Comparison of ENCODE assay signal across 7 cellular contexts in genomic region chr7:40717242-40717641, GRCh38.
DNase-seq lines count a peak whose midpoint lies in the region; ATAC-seq and TF ChIP-seq lines count a peak whose summit lies in the region.

No MANE protein-coding gene starts in this region.

- no peak overlapping the region for H3K4me3 ChIP-seq in body of pancreas

- POLR2A ChIA-PET in naive thymus-derived CD8-positive, alpha-beta T cell (lab: Charles Lee): no interaction called here

- no peaks in the 10 kb centered on the region for H3K27me3 Mint-ChIP-seq in HFFc6 (ENCODE audit: insufficient read depth)
- peaks cover 0 to 10% (median 0%) of the 10 kb centered on the region in 5 donors for H3K27me3 Mint-ChIP-seq in naive thymus-derived CD8-positive, alpha-beta T cell

- no peaks in the 10 kb centered on the region for H3K27me3 ChIP-seq in body of pancreas

- intact Hi-C loops in body of pancreas (cut with DNase I): no loop called here

- H3K4me3 Mint-ChIP-seq in HFFc6: no peak overlapping the region
- no peak overlapping the region for H3K4me3 Mint-ChIP-seq in naive thymus-derived CD8-positive, alpha-beta T cell

- H3K4me1 ChIP-seq in body of pancreas: no peaks in the 10 kb centered on the region

- TF ChIP-seq CTCF in HFFc6 (IDR thresholded peaks at IDR 0.05) (no peak), body of pancreas (IDR thresholded peaks at IDR 0.05) (no peak)

- ATAC-seq in GM18505 (IDR thresholded peaks at IDR 0.05; ENCODE audit: unreplicated experiment) (peak; percentile 70), body of pancreas (peak; percentile 95)
- no peak for ATAC-seq in naive thymus-derived CD8-positive, alpha-beta T cell

- no peaks in the 10 kb centered on the region for H3K9me3 Mint-ChIP-seq in HFFc6
- peaks cover 0 to 4% (median 0%) of the 10 kb centered on the region in 9 donors for H3K9me3 Mint-ChIP-seq in naive thymus-derived CD8-positive, alpha-beta T cell

- DNase-seq in HFFc6 (no peak), NCI-H2196 treated with DMSO at 0.1 percent for 48 hours (lab: John Stamatoyannopoulos, UW; ENCODE audit: unreplicated experiment) (peak; percentile 1), body of pancreas (peak; percentile 72 to 86 (median 79)), left kidney (ENCODE audit: low read depth, low spot score) (peak; percentile 66), pons (ENCODE audit: low spot score) (no peak)
- DNase-seq in naive thymus-derived CD8-positive, alpha-beta T cell: no peak

- peaks cover 7% of the 10 kb centered on the region; the same call in 1 of the 2 replicates for H3K36me3 Mint-ChIP-seq in HFFc6 (ENCODE audit: low read depth)
- H3K36me3 Mint-ChIP-seq in naive thymus-derived CD8-positive, alpha-beta T cell: no peaks in the 10 kb centered on the region

- H3K27ac ChIP-seq in body of pancreas: peak overlapping the region in 3 of 4 donors; percentile 15 to 45 (median 41)

- WGBS in body of pancreas, 2 donors: 42 to 43% methylated on average over 9 of the region's 9 CpGs

- no peaks in the 10 kb centered on the region for H3K9me3 ChIP-seq in body of pancreas

- H3K27ac Mint-ChIP-seq in HFFc6: peak overlapping the region; percentile 64; the same call in 1 of the 2 replicates
- no peak overlapping the region for H3K27ac Mint-ChIP-seq in naive thymus-derived CD8-positive, alpha-beta T cell

- H3K4me1 Mint-ChIP-seq in HFFc6 (ENCODE audit: low read depth): peaks cover 73% of the 10 kb centered on the region
- H3K4me1 Mint-ChIP-seq in naive thymus-derived CD8-positive, alpha-beta T cell: no peaks in the 10 kb centered on the region

- no peaks in the 10 kb centered on the region for H3K36me3 ChIP-seq in body of pancreas (replicated peaks in 1 of 2; ENCODE audit: insufficient read depth in 1 of 2, low read depth in 2 of 2)

- no peak for TF ChIP-seq POLR2A in GM18505 (IDR thresholded peaks at IDR 0.05; ENCODE audit: borderline replicate concordance, extremely low read depth, insufficient read depth, insufficient read length)
- peak in 2 of 3 donors; percentile 27 to 39 for TF ChIP-seq POLR2A in body of pancreas (IDR thresholded peaks at IDR 0.05)

Comparison
In these comparisons a context has a peak if more than half of its experiments do, and no peak if none do; other contexts are left out.
1. ATAC-seq: peak in GM18505 (single experiment) and body of pancreas (single experiment); none in naive thymus-derived CD8-positive, alpha-beta T cell (0 of 2).
2. DNase-seq: peak in NCI-H2196 treated with DMSO at 0.1 percent for 48 hours (single experiment), body of pancreas (4 of 4) and left kidney (single experiment); none in HFFc6 (single experiment), pons (single experiment) and naive thymus-derived CD8-positive, alpha-beta T cell (0 of 10).